12 cellular contexts compared by ENCODE assay signal in the genomic region with DNA sequence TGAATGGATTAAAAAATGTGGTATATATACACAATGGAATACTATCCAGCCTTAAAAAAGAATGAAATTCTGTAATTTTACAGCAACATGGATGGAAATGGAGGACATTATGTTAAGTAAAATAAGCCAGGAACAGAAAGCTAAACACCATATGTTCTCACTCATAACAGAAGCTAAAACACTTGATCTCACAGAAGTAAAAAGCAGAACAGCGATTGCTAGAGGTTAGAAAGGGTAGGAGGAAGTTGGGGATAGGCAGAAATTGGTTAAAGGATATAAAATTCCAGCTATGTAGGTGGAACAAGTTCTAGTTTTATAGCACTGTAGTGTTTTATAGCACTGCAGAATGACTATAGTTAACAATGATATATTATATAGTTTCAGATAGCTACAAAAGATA. TPM values are rescaled to one million over a fixed set of nuclear protein-coding genes. Genes with fewer than 3 reads are reported as not detected.
DNase-seq lines count a peak whose midpoint lies in the region; ATAC-seq lines count a peak whose summit lies in the region.
"Had no signal": no experiment of that assay in that cellular context is flagged by ENCODE, and none has a peak within 500 bp of the region (broad histone marks: within the 10 kb centered on the region; RNA-seq: fewer than 3 reads in every experiment).

No MANE protein-coding gene starts in this region.

- H3K9me3 Mint-ChIP-seq in stimulated activated naive CD8-positive, alpha-beta T cell treated with anti-CD3 and anti-CD28 coated beads, Interleukin-15, amount 100 ng/mL, for 72 hours: peaks cover 0 to 6% of the 10 kb centered on the region in 2 donors

- no peaks in the 10 kb centered on the region for H3K27me3 Mint-ChIP-seq in stimulated activated naive CD8-positive, alpha-beta T cell treated with anti-CD3 and anti-CD28 coated beads, Interleukin-15, amount 100 ng/mL, for 72 hours

- H3K4me3 Mint-ChIP-seq in stimulated activated naive CD8-positive, alpha-beta T cell treated with anti-CD3 and anti-CD28 coated beads, Interleukin-15, amount 100 ng/mL, for 72 hours: no peak overlapping the region

- H3K27ac Mint-ChIP-seq in stimulated activated naive CD8-positive, alpha-beta T cell treated with anti-CD3 and anti-CD28 coated beads, Interleukin-15, amount 100 ng/mL, for 72 hours: no peak overlapping the region

- peak; percentile 65 for ATAC-seq in GM18868 (IDR thresholded peaks at IDR 0.05; ENCODE audit: unreplicated experiment)
- peak; percentile 38 for ATAC-seq in HG02852 (IDR thresholded peaks at IDR 0.05; ENCODE audit: unreplicated experiment)
- no peak for ATAC-seq in stimulated activated naive CD8-positive, alpha-beta T cell treated with anti-CD3 and anti-CD28 coated beads, Interleukin-15, amount 100 ng/mL, for 72 hours

- peaks cover 31% of the 10 kb centered on the region for H3K4me1 Mint-ChIP-seq in stimulated activated naive CD8-positive, alpha-beta T cell treated with anti-CD3 and anti-CD28 coated beads, Interleukin-15, amount 100 ng/mL, for 72 hours

- peak; percentile 50 to 74 for DNase-seq in Kasumi-1 (lab: John Stamatoyannopoulos, UW)
- DNase-seq in medulla oblongata (ENCODE audit: extremely low spot score): peak; percentile 53
- no peak for DNase-seq in cerebellum (ENCODE audit: low spot score)
- DNase-seq in superior temporal gyrus (ENCODE audit: extremely low spot score): no peak
- DNase-seq in stimulated activated CD8-positive, alpha-beta memory T cell treated with anti-CD3 and anti-CD28 coated beads, Interleukin-4, amount 100 ng/mL, for 48 hours: no peak
- no peak for DNase-seq in stimulated activated naive CD8-positive, alpha-beta T cell treated with anti-CD3 and anti-CD28 coated beads, Interleukin-15, amount 100 ng/mL, for 72 hours
- DNase-seq: activated CD4-positive, alpha-beta T cell treated with anti-CD3 and anti-CD28 coated beads for 48 hours; activated effector memory CD4-positive, alpha-beta T cell treated with anti-CD3 and anti-CD28 coated beads, Interleukin-2, amount 50 U/mL, for 16 hours; brain microvascular endothelial cell; stimulated activated CD4-positive, alpha-beta T cell treated with anti-CD3 and anti-CD28 coated beads, Interleukin-2, amount 100 ng/mL, for 24 hours had no signal

RNA-seq across cellular contexts. Expression of gene MARCHF3, which starts 15.8 kb away (rescaled TPM):
- total RNA-seq in cerebellum: 20.2 TPM

RNA-seq across cellular contexts. Expression of gene C5orf63, which starts 58.7 kb away (rescaled TPM):
- total RNA-seq in cerebellum: 7.5 TPM

Comparison
In these comparisons a context has a peak if more than half of its experiments do, and no peak if none do; other contexts are left out.
1. DNase-seq: peak in Kasumi-1 (2 of 2) and medulla oblongata (single experiment); none in cerebellum (single experiment), superior temporal gyrus (single experiment), stimulated activated CD8-positive, alpha-beta memory T cell treated with anti-CD3 and anti-CD28 coated beads, Interleukin-4, amount 100 ng/mL, for 48 hours (single experiment) and stimulated activated naive CD8-positive, alpha-beta T cell treated with anti-CD3 and anti-CD28 coated beads, Interleukin-15, amount 100 ng/mL, for 72 hours (0 of 2).